ENCODE assay signal across 8 cellular contexts in genomic region chr3:164196477-164196876, GRCh38.
"Had no signal": no experiment of that assay in that cellular context is flagged by ENCODE, and none has a peak within 500 bp of the region (broad histone marks: within the 10 kb centered on the region; RNA-seq: fewer than 3 reads in every experiment).

No MANE protein-coding gene starts in this region.

- H3K27ac ChIP-seq: HL-60 had no signal

- DNase-seq: H9, HCEC 1CT, KG1 had no signal

- H3K4me3 Mint-ChIP-seq: GM23338, H9, IgD-negative memory B cell had no signal

- FAIRE-seq: H1, H54 had no signal

- H3K4me2 ChIP-seq: GM23338 had no signal

- H2AFZ ChIP-seq: GM23338 had no signal

- H3K27ac Mint-ChIP-seq: GM23338, H9, IgD-negative memory B cell had no signal

- H3K27me3 Mint-ChIP-seq: IgD-negative memory B cell had no signal

- H3K4me1 Mint-ChIP-seq: IgD-negative memory B cell had no signal

- H3K4me3 ChIP-seq: GM23338 had no signal

- H3K9me3 Mint-ChIP-seq: GM23338, H9 had no signal

- ATAC-seq: GM23338 had no signal
